12 cellular contexts compared by ENCODE assay signal in the genomic region with DNA sequence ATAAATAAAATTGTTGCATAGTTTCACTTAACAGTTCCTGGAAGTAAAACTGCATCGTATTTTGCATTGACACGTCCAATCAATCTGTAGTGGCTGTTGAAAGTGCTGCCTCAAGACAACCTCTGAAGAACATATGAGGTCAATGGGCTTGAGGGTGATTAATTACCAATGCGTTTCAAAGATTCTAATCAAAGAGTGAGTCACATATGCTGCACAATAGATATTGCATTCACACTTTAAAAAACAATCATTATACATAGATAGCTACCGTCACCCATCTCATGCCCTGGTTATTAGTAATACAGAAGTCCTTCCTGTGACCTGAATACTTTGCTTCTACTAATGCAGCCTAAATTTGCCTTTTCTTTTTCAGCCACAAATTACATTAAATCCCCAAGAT.
DNase-seq lines count a peak whose midpoint lies in the region.
"Had no signal": no experiment of that assay in that cellular context is flagged by ENCODE, and none has a peak within 500 bp of the region (broad histone marks: within the 10 kb centered on the region; RNA-seq: fewer than 3 reads in every experiment).

No MANE protein-coding gene starts in this region.

- DNase-seq in HPDE6-E6E7 (ENCODE audit: extremely low spot score) (peak; percentile 6), dermis blood vessel endothelial cell (peak; percentile 0), iris pigment epithelial cell (ENCODE audit: low read depth) (peak; percentile 32), renal cortical epithelial cell (ENCODE audit: low read depth) (peak; percentile 19), Kasumi-1 (lab: John Stamatoyannopoulos, UW) (no peak), 8988T (no peak)
- DNase-seq in stimulated activated CD4-positive, alpha-beta T cell treated with anti-CD3 and anti-CD28 coated beads, Interleukin-4, amount 100 ng/mL, for 1 hour: no peak
- DNase-seq: BE2C; CD4-positive, alpha-beta memory T cell; DMS153; DMS79 treated with DMSO at 0.1 percent for 48 hours; GF-D8 had no signal

Comparison
In these comparisons a context has a peak if more than half of its experiments do, and no peak if none do; other contexts are left out.
1. DNase-seq: peak in HPDE6-E6E7 (single experiment), dermis blood vessel endothelial cell (single experiment), iris pigment epithelial cell (single experiment) and renal cortical epithelial cell (single experiment); none in stimulated activated CD4-positive, alpha-beta T cell treated with anti-CD3 and anti-CD28 coated beads, Interleukin-4, amount 100 ng/mL, for 1 hour (single experiment), Kasumi-1 (0 of 2) and 8988T (single experiment).